In genomic region chr9:134592819-134593200, GRCh38 we compare ENCODE assay signal across 26 cellular contexts. TPM values are rescaled to one million over a fixed set of nuclear protein-coding genes. Genes with fewer than 3 reads are reported as not detected.
DNase-seq lines count a peak whose midpoint lies in the region; ATAC-seq, FAIRE-seq and TF ChIP-seq lines count a peak whose summit lies in the region.
"Had no signal": no experiment of that assay in that cellular context is flagged by ENCODE, and none has a peak within 500 bp of the region (broad histone marks: within the 10 kb centered on the region; RNA-seq: fewer than 3 reads in every experiment).

No MANE protein-coding gene starts in this region.

- FAIRE-seq in astrocyte (lab: Jason Lieb, UNC) = no peak
- FAIRE-seq: colon, frontal cortex had no signal

- H3K4me3 Mint-ChIP-seq in astrocyte (ENCODE audit: unreplicated experiment) = no peak overlapping the region
- H3K4me3 Mint-ChIP-seq in mesothelial cell of epicardium = no peak overlapping the region
- no peak overlapping the region for H3K4me3 Mint-ChIP-seq in type B pancreatic cell
- H3K4me3 Mint-ChIP-seq: immature natural killer cell; stimulated activated naive CD8-positive, alpha-beta T cell treated with anti-CD3 and anti-CD28 coated beads, Interleukin-15, amount 100 ng/mL, for 72 hours; WTC11 had no signal

- DNase-seq in activated effector memory CD4-positive, alpha-beta T cell treated with anti-CD3 and anti-CD28 coated beads, Interleukin-2, amount 50 U/mL, for 16 hours = peak; percentile 47
- DNase-seq in activated effector memory CD4-positive, alpha-beta T cell treated with Interleukin-2 at 50 U/mL for 16 hours = no peak
- DNase-seq in astrocyte (ENCODE audit: low read depth) (no peak), mesothelial cell of epicardium (ENCODE audit: low spot score in 2 of 2, unreplicated experiment in 2 of 2) (no peak), type B pancreatic cell (ENCODE audit: extremely low spot score, unreplicated experiment) (peak; percentile 53)
- DNase-seq: activated CD4-positive, alpha-beta T cell treated with anti-CD3 and anti-CD28 coated beads, Interleukin-2, amount 50 U/mL, for 48 hours; COR-L47; DND-41; effector CD8-positive, alpha-beta T cell; hippocampal formation; immature natural killer cell; NCI-H1105; NCI-H2081 treated with DMSO at 0.1 percent for 48 hours; NCI-H774; OCI-M1; stimulated activated naive CD8-positive, alpha-beta T cell treated with anti-CD3 and anti-CD28 coated beads, Interleukin-15, amount 100 ng/mL, for 72 hours; SW 1271 had no signal

- H2AFZ ChIP-seq in astrocyte (ENCODE audit: low read depth, low read length) = peak overlapping the region; percentile 55

- H3K4me3 ChIP-seq in astrocyte (ENCODE audit: insufficient read depth, low read depth, low read length) = no peak overlapping the region
- H3K4me3 ChIP-seq: BLaER1, HAP-1, upper lobe of left lung had no signal

- no peaks in the 10 kb centered on the region for H3K36me3 ChIP-seq in astrocyte (ENCODE audit: insufficient read depth, low read length)
- H3K36me3 ChIP-seq: BLaER1, HAP-1, upper lobe of left lung had no signal

- H3K79me2 ChIP-seq in astrocyte (ENCODE audit: insufficient read depth, low read length) = no peaks in the 10 kb centered on the region

- H3K9ac ChIP-seq in astrocyte (ENCODE audit: low read length) = peak overlapping the region; percentile 71
- H3K9ac ChIP-seq: BLaER1 had no signal

- peak overlapping the region; percentile 88 for H3K27ac ChIP-seq in astrocyte (ENCODE audit: low read depth, low read length)
- H3K27ac ChIP-seq: BLaER1, upper lobe of left lung had no signal

- H3K27ac Mint-ChIP-seq in astrocyte (ENCODE audit: unreplicated experiment) = peak overlapping the region; percentile 97
- H3K27ac Mint-ChIP-seq in mesothelial cell of epicardium = peak overlapping the region; percentile 21
- no peak overlapping the region for H3K27ac Mint-ChIP-seq in type B pancreatic cell
- H3K27ac Mint-ChIP-seq: immature natural killer cell, WTC11 had no signal

- no peak for ATAC-seq in GM18870 (IDR thresholded peaks at IDR 0.05; ENCODE audit: unreplicated experiment)
- ATAC-seq in HG03108 (IDR thresholded peaks at IDR 0.05; ENCODE audit: unreplicated experiment) = no peak
- ATAC-seq in HG02885 (IDR thresholded peaks at IDR 0.05; ENCODE audit: poor library complexity, unreplicated experiment) = no peak
- ATAC-seq: stimulated activated naive CD8-positive, alpha-beta T cell treated with anti-CD3 and anti-CD28 coated beads, Interleukin-15, amount 100 ng/mL, for 72 hours; WTC11 had no signal

- peak overlapping the region; percentile 68 for H3K4me2 ChIP-seq in astrocyte (ENCODE audit: low read length)
- H3K4me2 ChIP-seq: BLaER1 had no signal

- H3K27me3 Mint-ChIP-seq in astrocyte (ENCODE audit: low read depth, unreplicated experiment) (no peaks in the 10 kb centered on the region), mesothelial cell of epicardium (ENCODE audit: low read depth) (no peaks in the 10 kb centered on the region), type B pancreatic cell (peaks cover 12% of the 10 kb centered on the region)

- no peaks in the 10 kb centered on the region for H4K20me1 ChIP-seq in astrocyte (ENCODE audit: insufficient read depth, low read length)
- H4K20me1 ChIP-seq: BLaER1 had no signal

- H3K9me3 ChIP-seq in astrocyte (ENCODE audit: insufficient read depth, low read depth, low read length) = no peaks in the 10 kb centered on the region
- H3K9me3 ChIP-seq: BLaER1, HAP-1, upper lobe of left lung had no signal

- H3K9me3 Mint-ChIP-seq in astrocyte (ENCODE audit: unreplicated experiment) (peaks cover 3% of the 10 kb centered on the region), mesothelial cell of epicardium (no peaks in the 10 kb centered on the region), type B pancreatic cell (peaks cover 5% of the 10 kb centered on the region)
- H3K9me3 Mint-ChIP-seq: immature natural killer cell; stimulated activated naive CD8-positive, alpha-beta T cell treated with anti-CD3 and anti-CD28 coated beads, Interleukin-15, amount 100 ng/mL, for 72 hours had no signal

- H3K4me1 Mint-ChIP-seq in astrocyte (ENCODE audit: low read depth, unreplicated experiment) (peaks cover 27% of the 10 kb centered on the region), mesothelial cell of epicardium (peaks cover 41% of the 10 kb centered on the region), type B pancreatic cell (ENCODE audit: unreplicated experiment) (peaks cover 22% of the 10 kb centered on the region)
- H3K4me1 Mint-ChIP-seq: immature natural killer cell; stimulated activated naive CD8-positive, alpha-beta T cell treated with anti-CD3 and anti-CD28 coated beads, Interleukin-15, amount 100 ng/mL, for 72 hours had no signal

- H3K4me1 ChIP-seq in astrocyte (ENCODE audit: insufficient read depth, low read length) = peaks cover 31% of the 10 kb centered on the region
- H3K4me1 ChIP-seq: HAP-1 had no signal

- no peaks in the 10 kb centered on the region for H3K27me3 ChIP-seq in astrocyte (ENCODE audit: insufficient read depth, low read length)
- H3K27me3 ChIP-seq: BLaER1, upper lobe of left lung had no signal

- H3K36me3 Mint-ChIP-seq in astrocyte (ENCODE audit: low read depth, unreplicated experiment) (no peaks in the 10 kb centered on the region), mesothelial cell of epicardium (no peaks in the 10 kb centered on the region), type B pancreatic cell (no peaks in the 10 kb centered on the region)
- H3K36me3 Mint-ChIP-seq: immature natural killer cell, WTC11 had no signal

- no peak for TF ChIP-seq CTCF in astrocyte (IDR thresholded peaks at IDR 0.05; ENCODE audit: insufficient read depth, low read depth, low read length)
- TF ChIP-seq CTCF in mesothelial cell of epicardium (IDR thresholded peaks at IDR 0.05; ENCODE audit: unreplicated experiment) = no peak
- TF ChIP-seq CTCF in type B pancreatic cell (conservative IDR thresholded peaks at IDR 0.05) = no peak

RNA-seq across cellular contexts. Expression of gene COL5A1, which starts 48.8 kb away (rescaled TPM):
- total RNA-seq in astrocyte = 1,055 and 1,568 TPM in 2 replicates
- 549 to 605 TPM (median 596 TPM) in 3 replicates for total RNA-seq in mesothelial cell of epicardium
- total RNA-seq in type B pancreatic cell (ENCODE audit: low replicate concordance) = 16.1 and 112 TPM in 2 replicates

Comparison
In these comparisons a context has a peak if more than half of its experiments do, and no peak if none do; other contexts are left out.
1. DNase-seq: peak in activated effector memory CD4-positive, alpha-beta T cell treated with anti-CD3 and anti-CD28 coated beads, Interleukin-2, amount 50 U/mL, for 16 hours (single experiment) and type B pancreatic cell (single experiment); none in activated effector memory CD4-positive, alpha-beta T cell treated with Interleukin-2 at 50 U/mL for 16 hours (single experiment), astrocyte (single experiment) and mesothelial cell of epicardium (0 of 2).